In the genomic region with DNA sequence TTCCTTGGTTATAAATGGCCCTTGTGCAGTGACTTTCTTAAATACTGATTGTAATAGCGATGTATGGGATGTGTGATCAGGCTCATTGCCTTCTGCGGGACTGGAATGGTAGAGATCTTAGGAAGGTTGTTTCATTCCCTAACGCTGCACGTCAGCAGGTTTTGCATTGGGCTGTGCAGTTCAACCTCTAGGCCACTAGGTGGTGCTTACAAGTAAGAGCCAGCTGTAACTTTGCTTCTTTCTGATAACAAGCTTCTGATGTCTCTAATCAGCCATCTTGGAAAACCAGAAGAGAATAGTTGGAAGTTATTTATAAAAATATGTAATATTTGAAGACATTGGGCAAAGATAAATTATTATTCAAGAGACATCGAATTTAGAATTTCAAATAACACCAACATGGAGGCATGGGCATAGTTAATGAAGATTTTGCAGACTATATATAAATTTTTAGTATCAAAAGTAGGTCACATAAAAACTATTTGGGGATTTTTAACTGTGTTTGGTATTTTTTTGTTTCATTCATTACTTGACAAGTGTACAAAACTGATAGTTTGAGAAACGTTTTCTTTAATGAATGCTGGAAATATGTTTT, we compare ENCODE assay signal across 7 cellular contexts.
DNase-seq lines count a peak whose midpoint lies in the region; ATAC-seq and TF ChIP-seq lines count a peak whose summit lies in the region.

No MANE protein-coding gene starts in this region.

- intact Hi-C loops in posterior cingulate gyrus (cut with DNase I) = no loop called here

- ATAC-seq in GM21381 (IDR thresholded peaks at IDR 0.05; ENCODE audit: unreplicated experiment) = peak; percentile 83

- DNase-seq in ELR (ENCODE audit: low read depth) = peak; percentile 83
- peak; percentile 69 for DNase-seq in Jurkat, Clone E6-1 (ENCODE audit: low read depth, low spot score)
- peak; percentile 83 for DNase-seq in SK-MEL-5 (ENCODE audit: low read depth, low spot score)
- DNase-seq in fibroblast of gingiva (ENCODE audit: low read depth) = peak; percentile 8
- peak; percentile 32 for DNase-seq in retinal pigment epithelial cell (ENCODE audit: low read depth)
- no peak for DNase-seq in posterior cingulate gyrus

- peak; percentile 96 for TF ChIP-seq CTCF in retinal pigment epithelial cell (conservative IDR thresholded peaks at IDR 0.05; ENCODE audit: low read depth, low read length)

- H3K4me3 ChIP-seq in Jurkat, Clone E6-1 (ENCODE audit: low read length) = no peak overlapping the region
- H3K4me3 ChIP-seq in retinal pigment epithelial cell (ENCODE audit: low read length) = no peak overlapping the region

- in situ Hi-C loops in SK-MEL-5 (cut with HindIII; ENCODE audit: low pct_unique_long_range_greater_than_20kb, low sequenced_read_pairs) = no loop called here

Comparison
In these comparisons a context has a peak if more than half of its experiments do, and no peak if none do; other contexts are left out.
1. DNase-seq: peak in ELR (single experiment), Jurkat, Clone E6-1 (single experiment), SK-MEL-5 (single experiment), fibroblast of gingiva (single experiment) and retinal pigment epithelial cell (single experiment); none in posterior cingulate gyrus (0 of 10).